In genomic region chr12:81450920-81451739, GRCh38 we compare ENCODE assay signal across 9 cellular contexts.
DNase-seq lines count a peak whose midpoint lies in the region; ATAC-seq lines count a peak whose summit lies in the region.
"Had no signal": no experiment of that assay in that cellular context is flagged by ENCODE, and none has a peak within 500 bp of the region (broad histone marks: within the 10 kb centered on the region; RNA-seq: fewer than 3 reads in every experiment).

No MANE protein-coding gene starts in this region.

- H3K9me3 ChIP-seq in CD8-positive, alpha-beta memory T cell (ENCODE audit: low read length) = no peaks in the 10 kb centered on the region

- H3K27ac Mint-ChIP-seq in CD8-positive, alpha-beta memory T cell = no peak overlapping the region
- H3K27ac Mint-ChIP-seq: activated naive CD4-positive, alpha-beta T cell treated with anti-CD3 and anti-CD28 coated beads, Interleukin-2, amount 50 U/mL, for 72 hours had no signal

- no peaks in the 10 kb centered on the region for H3K36me3 Mint-ChIP-seq in CD8-positive, alpha-beta memory T cell
- H3K36me3 Mint-ChIP-seq: activated naive CD4-positive, alpha-beta T cell treated with anti-CD3 and anti-CD28 coated beads, Interleukin-2, amount 50 U/mL, for 72 hours had no signal

- no peaks in the 10 kb centered on the region for H3K4me1 Mint-ChIP-seq in CD8-positive, alpha-beta memory T cell

- no peak overlapping the region for H3K27ac ChIP-seq in CD8-positive, alpha-beta memory T cell (ENCODE audit: low read depth, low read length)

- no peaks in the 10 kb centered on the region for H3K27me3 Mint-ChIP-seq in CD8-positive, alpha-beta memory T cell

- POLR2A ChIA-PET in CD8-positive, alpha-beta memory T cell (lab: Charles Lee) = no interaction called here

- H3K4me3 Mint-ChIP-seq in CD8-positive, alpha-beta memory T cell = no peak overlapping the region

- H3K4me1 ChIP-seq in CD8-positive, alpha-beta memory T cell (ENCODE audit: insufficient read depth, low read length) = no peaks in the 10 kb centered on the region

- DNase-seq in NCI-H2081 (lab: John Stamatoyannopoulos, UW) (peak; percentile 65 to 84), NCI-H2081 treated with DMSO at 0.1 percent for 48 hours (lab: John Stamatoyannopoulos, UW) (no peak), NCI-H524 treated with DMSO at 0.1 percent for 48 hours (lab: John Stamatoyannopoulos, UW) (peak; percentile 34), cerebellar cortex (ENCODE audit: low spot score) (peak; percentile 50), left lobe of liver (ENCODE audit: low spot score) (no peak)
- no peak for DNase-seq in stimulated activated CD4-positive, alpha-beta T cell treated with anti-CD3 and anti-CD28 coated beads, Interleukin-4, amount 100 ng/mL, for 1 hour
- DNase-seq in CD8-positive, alpha-beta memory T cell = no peak

- ATAC-seq in HG02973 (IDR thresholded peaks at IDR 0.05; ENCODE audit: unreplicated experiment) = peak; percentile 61
- peak; percentile 92 for ATAC-seq in left lobe of liver

- H3K27me3 ChIP-seq in CD8-positive, alpha-beta memory T cell (ENCODE audit: insufficient read depth, low read length, poor library complexity, severe bottlenecking) = no peaks in the 10 kb centered on the region

- H3K9me3 Mint-ChIP-seq in CD8-positive, alpha-beta memory T cell = peaks cover 0 to 7% (median 0%) of the 10 kb centered on the region in 5 donors

- CTCF ChIA-PET in CD8-positive, alpha-beta memory T cell (lab: Charles Lee) = no interaction called here

- no peak overlapping the region for H3K4me3 ChIP-seq in CD8-positive, alpha-beta memory T cell (ENCODE audit: low read length)

- H3K36me3 ChIP-seq in CD8-positive, alpha-beta memory T cell (ENCODE audit: insufficient read depth, low read length) = no peaks in the 10 kb centered on the region

Comparison
In these comparisons a context has a peak if more than half of its experiments do, and no peak if none do; other contexts are left out.
1. DNase-seq: peak in NCI-H2081 (2 of 2), NCI-H524 treated with DMSO at 0.1 percent for 48 hours (single experiment) and cerebellar cortex (single experiment); none in NCI-H2081 treated with DMSO at 0.1 percent for 48 hours (single experiment), left lobe of liver (single experiment), stimulated activated CD4-positive, alpha-beta T cell treated with anti-CD3 and anti-CD28 coated beads, Interleukin-4, amount 100 ng/mL, for 1 hour (single experiment) and CD8-positive, alpha-beta memory T cell (0 of 5).